Comparison of ENCODE assay signal across 1 cellular context in genomic region chr3:151210676-151211381, GRCh38.
TF ChIP-seq lines count a peak whose summit lies in the region.

No MANE protein-coding gene starts in this region.

TF ChIP-seq in SK-N-SH, 30 proteins besides CTCF, POLR2A, EP300 and RAD21 (continued from another document):
- TF ChIP-seq REST (IDR thresholded peaks at IDR 0.05; ENCODE audit: low read depth, low read length) (no peak), ZBTB33 (IDR thresholded peaks at IDR 0.05; ENCODE audit: borderline replicate concordance, low read depth) (no peak), EZH2phosphoT487 (IDR thresholded peaks at IDR 0.05; ENCODE audit: borderline replicate concordance, low read depth) (no peak)
